In genomic region chr11:15886866-15887265, GRCh38 we compare ENCODE assay signal across 22 cellular contexts.
DNase-seq lines count a peak whose midpoint lies in the region; ATAC-seq, FAIRE-seq and TF ChIP-seq lines count a peak whose summit lies in the region.
"Had no signal": no experiment of that assay in that cellular context is flagged by ENCODE, and none has a peak within 500 bp of the region (broad histone marks: within the 10 kb centered on the region; RNA-seq: fewer than 3 reads in every experiment).

No MANE protein-coding gene starts in this region.

- 0 out of 2 replicates have a peak overlapping the region, but pooled peaks have one; percentile 47 for H2BK15ac ChIP-seq in H1 (ENCODE audit: low read length)

- WGBS in H1 (ENCODE audit: extremely low coverage in 1 of 2, insufficient coverage in 1 of 2, insufficient read length in 1 of 2, insufficient replicate concordance in 2 of 2, low coverage in 1 of 2, low lambda C conversion rate in 2 of 2, missing lambda C conversion rate in 1 of 2), 2 experiments, result 89% methylated on average over 5 of the region's 5 CpGs; no CpG with 5 or more reads in 1 of the 2 experiments
- WGBS in HepG2 (ENCODE audit: low lambda C conversion rate), result 33% methylated on average over 3 of the region's 5 CpGs

- H2BK5ac ChIP-seq in H1 (ENCODE audit: low read depth, low read length), result no peak overlapping the region

- POLR2A ChIA-PET in H1 (lab: Charles Lee; ENCODE audit: partially characterized antibody) (no interaction called here), HepG2 (lab: Yijun Ruan, JAX) (no interaction called here)

- no peak overlapping the region for H2BK20ac ChIP-seq in H1 (ENCODE audit: low read length)

- H3K27me3 Mint-ChIP-seq in HFFc6 (ENCODE audit: insufficient read depth) (peaks cover 12% of the 10 kb centered on the region; the same call in 1 of the 2 replicates), astrocyte (ENCODE audit: low read depth, unreplicated experiment) (peaks cover 21% of the 10 kb centered on the region)

- H2AK5ac ChIP-seq in H1 (ENCODE audit: low read depth, low read length), result no peak overlapping the region

- H3K27ac ChIP-seq in astrocyte (ENCODE audit: low read depth, low read length) (peak overlapping the region; percentile 59), H1 (ENCODE audit: low read depth, low read length) (no peak overlapping the region), osteoblast (ENCODE audit: low read depth, low read length) (peak overlapping the region; percentile 46), HepG2 (ENCODE audit: extremely low read length, insufficient read depth, low read length) (no peak overlapping the region)
- H3K27ac ChIP-seq: A549, BLaER1, KMS-11, SJSA1 had no signal

- H3K27ac Mint-ChIP-seq in HFFc6 (no peak overlapping the region), astrocyte (ENCODE audit: unreplicated experiment) (peak overlapping the region; percentile 75)
- H3K27ac Mint-ChIP-seq: CD4-positive, alpha-beta T cell had no signal

- no peak overlapping the region for H4K91ac ChIP-seq in H1 (replicated peaks; ENCODE audit: insufficient read length, low read length)

- H4K5ac ChIP-seq in H1 (ENCODE audit: insufficient read length, low read depth, low read length), result no peak overlapping the region

- H2AFZ ChIP-seq in astrocyte (ENCODE audit: low read depth, low read length) (no peak overlapping the region), H1 (ENCODE audit: low read length) (no peak overlapping the region), osteoblast (ENCODE audit: low read length) (no peak overlapping the region), HepG2 (ENCODE audit: low read length) (no peak overlapping the region)

- H3K9ac ChIP-seq in astrocyte (ENCODE audit: low read length), result peak overlapping the region; percentile 8
- H3K9ac ChIP-seq in H1 (replicated peaks in 1 of 4; ENCODE audit: extremely low read depth in 1 of 4, low read depth in 3 of 4, low read length in 3 of 4), result no peak overlapping the region
- no peak overlapping the region for H3K9ac ChIP-seq in HepG2 (ENCODE audit: insufficient read depth, low read depth, low read length)
- H3K9ac ChIP-seq: BLaER1, KMS-11 had no signal

- H4K8ac ChIP-seq in H1 (ENCODE audit: extremely low read depth, insufficient read depth, low read length), result no peak overlapping the region

- H3K27me3 ChIP-seq in astrocyte (ENCODE audit: insufficient read depth, low read length) (peaks cover 5% of the 10 kb centered on the region), H1 (replicated peaks in 1 of 4; ENCODE audit: control insufficient read depth in 3 of 4, extremely low read depth in 1 of 4, insufficient read depth in 3 of 4, low read length in 3 of 4) (no peaks in the 10 kb centered on the region), osteoblast (ENCODE audit: insufficient read depth, low read length) (no peaks in the 10 kb centered on the region), HepG2 (ENCODE audit: control insufficient read depth in 1 of 2, insufficient read depth in 2 of 2, low read length in 2 of 2) (peaks cover 1 to 4% of the 10 kb centered on the region in 2 experiments; a peak in 2 of 5 replicates)
- H3K27me3 ChIP-seq: BLaER1, SJSA1 had no signal

- H3K9me3 Mint-ChIP-seq in HFFc6, result no peaks in the 10 kb centered on the region; the same call in 1 of the 2 replicates
- no peaks in the 10 kb centered on the region for H3K9me3 Mint-ChIP-seq in astrocyte (ENCODE audit: unreplicated experiment)
- H3K9me3 Mint-ChIP-seq: CD4-positive, alpha-beta T cell had no signal

- H3K36me3 Mint-ChIP-seq in HFFc6 (ENCODE audit: low read depth) (no peaks in the 10 kb centered on the region), astrocyte (ENCODE audit: low read depth, unreplicated experiment) (no peaks in the 10 kb centered on the region)

- H3K56ac ChIP-seq in H1 (replicated peaks; ENCODE audit: insufficient read length, low read depth, low read length), result no peak overlapping the region

- no peak overlapping the region for H3K4me3 ChIP-seq in astrocyte (ENCODE audit: insufficient read depth, low read depth, low read length)
- H3K4me3 ChIP-seq in H1 (ENCODE audit: extremely low read depth in 1 of 4, insufficient read depth in 2 of 4, low read depth in 3 of 4, low read length in 4 of 4), result no peak overlapping the region
- no peak overlapping the region for H3K4me3 ChIP-seq in osteoblast (ENCODE audit: insufficient read depth, low read length)
- no peak overlapping the region for H3K4me3 ChIP-seq in HepG2 (replicated peaks in 1 of 3; ENCODE audit: insufficient read depth in 1 of 3, low read depth in 2 of 3, low read length in 3 of 3)
- H3K4me3 ChIP-seq: A549, BLaER1, SJSA1 had no signal

- peak; percentile 3 for DNase-seq in HFFc6
- DNase-seq in astrocyte (ENCODE audit: low read depth), result peak; percentile 73
- DNase-seq in H1 (ENCODE audit: low read depth in 1 of 2, low spot score in 2 of 2), result no peak
- peak; percentile 80 for DNase-seq in osteoblast (ENCODE audit: insufficient read length, low spot score, missing footprints)
- DNase-seq in NCI-H345 treated with DMSO at 0.1 percent for 48 hours (lab: John Stamatoyannopoulos, UW; ENCODE audit: unreplicated experiment), result no peak
- no peak for DNase-seq in AG08396 (ENCODE audit: low spot score)
- DNase-seq in HepG2 (ENCODE audit: low spot score), result no peak
- DNase-seq: CD4-positive, alpha-beta T cell; COR-L47; DMS79; H7; NCI-H1105; NCI-H146; NCI-H2029; NCI-H446; NCI-H526 treated with DMSO at 0.1 percent for 48 hours; OCI-M1 had no signal

- no peak overlapping the region for H2BK12ac ChIP-seq in H1 (ENCODE audit: low read depth, low read length)

- no peak overlapping the region for H2BK120ac ChIP-seq in H1 (replicated peaks; ENCODE audit: low read depth, low read length)

- H3K4me3 Mint-ChIP-seq in HFFc6, result no peak overlapping the region
- H3K4me3 Mint-ChIP-seq in astrocyte (ENCODE audit: unreplicated experiment), result no peak overlapping the region
- H3K4me3 Mint-ChIP-seq: CD4-positive, alpha-beta T cell had no signal

- no peak overlapping the region for H3K4ac ChIP-seq in H1 (replicated peaks; ENCODE audit: insufficient read length, low read depth, low read length)

- H3K4me1 Mint-ChIP-seq in HFFc6 (ENCODE audit: low read depth) (peaks cover 6% of the 10 kb centered on the region; the same call in 1 of the 2 replicates), astrocyte (ENCODE audit: low read depth, unreplicated experiment) (peaks cover 32% of the 10 kb centered on the region)

- no peak for TF ChIP-seq CTCF in HFFc6 (IDR thresholded peaks at IDR 0.05)
- TF ChIP-seq CTCF in astrocyte (IDR thresholded peaks at IDR 0.05; ENCODE audit: insufficient read depth, low read depth, low read length), result no peak
- no peak for TF ChIP-seq CTCF in H1 (IDR thresholded peaks at IDR 0.05; ENCODE audit: control extremely low read depth in 1 of 3, insufficient read depth in 1 of 3, low read depth in 1 of 3, low read length in 3 of 3)
- no peak for TF ChIP-seq CTCF in osteoblast (IDR thresholded peaks at IDR 0.05; ENCODE audit: extremely low read depth, low read depth, low read length)
- TF ChIP-seq CTCF in HepG2 (CRISPR knock-in tag; IDR thresholded peaks at IDR 0.05), result no peak

- TF ChIP-seq EP300 in H1 (IDR thresholded peaks at IDR 0.05; ENCODE audit: borderline replicate concordance in 1 of 2, low read depth in 2 of 2, low read length in 2 of 2), result no peak
- no peak for TF ChIP-seq EP300 in HepG2 (IDR thresholded peaks at IDR 0.05; ENCODE audit: low read depth in 2 of 2, low read length in 2 of 2)
- TF ChIP-seq EP300 in HepG2 (CRISPR knock-in tag; IDR thresholded peaks at IDR 0.05; ENCODE audit: borderline replicate concordance), result no peak

- no peak for TF ChIP-seq RAD21 in H1 (IDR thresholded peaks at IDR 0.05 in 1 of 2, conservative IDR thresholded peaks at IDR 0.05 in 1 of 2; ENCODE audit: low read depth in 2 of 2, low read length in 2 of 2)
- no peak for TF ChIP-seq RAD21 in HepG2 (CRISPR knock-in tag; IDR thresholded peaks at IDR 0.05)

- no peak for ATAC-seq in HepG2
- ATAC-seq: A549 had no signal

- TF ChIP-seq POLR2A in H1 (IDR thresholded peaks at IDR 0.05; ENCODE audit: control extremely low read depth in 1 of 2, low read depth in 2 of 2, low read length in 2 of 2) (no peak), HepG2 (IDR thresholded peaks at IDR 0.05; ENCODE audit: insufficient read depth in 1 of 2, low read depth in 2 of 2, low read length in 2 of 2) (no peak)

- H4K20me1 ChIP-seq in astrocyte (ENCODE audit: insufficient read depth, low read length) (no peaks in the 10 kb centered on the region), H1 (replicated peaks in 1 of 2; ENCODE audit: control insufficient read depth in 1 of 2, insufficient read depth in 2 of 2, low read length in 2 of 2) (no peaks in the 10 kb centered on the region), osteoblast (ENCODE audit: insufficient read depth, low read length) (no peaks in the 10 kb centered on the region), HepG2 (ENCODE audit: insufficient read depth, low read length) (no peaks in the 10 kb centered on the region)
- H4K20me1 ChIP-seq: BLaER1 had no signal

- CTCF ChIA-PET in H1 (lab: Charles Lee; ENCODE audit: partially characterized antibody), result interaction anchor here (1.5 kb wide), 2 partner anchors 12 to 61 kb away, joined by 3 to 5 read pairs; no protein-coding TSS in a partner anchor
- CTCF ChIA-PET in HepG2 (lab: Yijun Ruan, JAX; ENCODE audit: low intra/inter-chr PET ratio, low total read pairs), result no interaction called here

- H3K36me3 ChIP-seq in astrocyte (ENCODE audit: insufficient read depth, low read length) (no peaks in the 10 kb centered on the region), H1 (ENCODE audit: control insufficient read depth in 2 of 4, insufficient read depth in 4 of 4, low read length in 3 of 4) (no peaks in the 10 kb centered on the region; a peak in 1 of 8 replicates), osteoblast (ENCODE audit: insufficient read depth, low read length) (no peaks in the 10 kb centered on the region), HepG2 (replicated peaks in 1 of 2; ENCODE audit: control insufficient read depth in 1 of 2, insufficient read depth in 2 of 2, low read length in 2 of 2) (no peaks in the 10 kb centered on the region)
- H3K36me3 ChIP-seq: BLaER1, SJSA1 had no signal

- FAIRE-seq in astrocyte (lab: Jason Lieb, UNC), result no peak
- FAIRE-seq in H1 (lab: Jason Lieb, UNC), result no peak
- FAIRE-seq in HepG2 (lab: Jason Lieb, UNC), result no peak
- FAIRE-seq: A549, RCC 7860 had no signal

- intact Hi-C loops in HepG2 (cut with micrococcal nuclease; ENCODE audit: unreplicated experiment), result no loop called here

- no peak overlapping the region for H3K18ac ChIP-seq in H1 (ENCODE audit: extremely low read depth, low read length)

- H3K23ac ChIP-seq in H1 (ENCODE audit: insufficient read length), result no peak overlapping the region

- H3K23me2 ChIP-seq in H1 (ENCODE audit: low read depth, low read length), result no peaks in the 10 kb centered on the region

- H3K14ac ChIP-seq in H1 (ENCODE audit: insufficient read length), result no peak overlapping the region

- no peaks in the 10 kb centered on the region for H3K79me2 ChIP-seq in astrocyte (ENCODE audit: insufficient read depth, low read length)
- no peaks in the 10 kb centered on the region for H3K79me2 ChIP-seq in H1 (ENCODE audit: control insufficient read depth in 1 of 2, insufficient read depth in 2 of 2, low read length in 2 of 2)
- no peaks in the 10 kb centered on the region for H3K79me2 ChIP-seq in osteoblast (ENCODE audit: insufficient read depth, low read length)
- H3K79me2 ChIP-seq in HepG2 (ENCODE audit: insufficient read depth, low read length), result no peaks in the 10 kb centered on the region

- BruUV-seq in HepG2 (replicated peaks; lab: Mats Ljungman, UMichigan), result no TSS peak

- H3K9me3 ChIP-seq in astrocyte (ENCODE audit: insufficient read depth, low read depth, low read length) (no peaks in the 10 kb centered on the region), H1 (ENCODE audit: insufficient read depth in 2 of 2, low read depth in 1 of 2, low read length in 1 of 2) (no peaks in the 10 kb centered on the region), osteoblast (ENCODE audit: low read depth, low read length) (no peaks in the 10 kb centered on the region), HepG2 (ENCODE audit: low read length) (no peaks in the 10 kb centered on the region)
- H3K9me3 ChIP-seq: A549, BLaER1, SJSA1 had no signal

- peaks cover 30% of the 10 kb centered on the region for H3K4me1 ChIP-seq in astrocyte (ENCODE audit: insufficient read depth, low read length)
- H3K4me1 ChIP-seq in H1 (replicated peaks in 1 of 4; ENCODE audit: control insufficient read depth in 3 of 4, insufficient read depth in 4 of 4, low read length in 3 of 4), result no peaks in the 10 kb centered on the region
- peaks cover 51% of the 10 kb centered on the region for H3K4me1 ChIP-seq in osteoblast (ENCODE audit: insufficient read depth, low read length)
- no peaks in the 10 kb centered on the region for H3K4me1 ChIP-seq in HepG2 (ENCODE audit: insufficient read depth, low read length)
- H3K4me1 ChIP-seq: A549 had no signal

- H3K79me1 ChIP-seq in H1 (ENCODE audit: low read depth, low read length), result no peaks in the 10 kb centered on the region

- in situ Hi-C loops in HepG2 (cut with HindIII; ENCODE audit: extremely low pct_ligation_motif_present, low pct_unique_long_range_greater_than_20kb), result loop anchor here (25.0 kb wide), 1 partner anchor 100 kb away; no protein-coding TSS in a partner anchor

- H3K4me2 ChIP-seq in astrocyte (ENCODE audit: low read length), result peak overlapping the region; percentile 59
- H3K4me2 ChIP-seq in H1 (ENCODE audit: insufficient read depth in 1 of 2, low read depth in 2 of 2, low read length in 2 of 2), result no peak overlapping the region
- no peak overlapping the region for H3K4me2 ChIP-seq in osteoblast (ENCODE audit: insufficient read depth, low read length)
- no peak overlapping the region for H3K4me2 ChIP-seq in HepG2 (ENCODE audit: low read depth, low read length)
- H3K4me2 ChIP-seq: A549, BLaER1, KMS-11 had no signal

Comparison
In these comparisons a context has a peak if more than half of its experiments do, and no peak if none do; other contexts are left out.
1. DNase-seq: peak in HFFc6 (single experiment), astrocyte (single experiment) and osteoblast (single experiment); none in H1 (0 of 2), NCI-H345 treated with DMSO at 0.1 percent for 48 hours (single experiment), AG08396 (single experiment) and HepG2 (single experiment).
2. H3K27ac ChIP-seq: peak in astrocyte (single experiment) and osteoblast (single experiment); none in H1 (single experiment) and HepG2 (single experiment).